ENCODE assay signal across 19 cellular contexts in genomic region chr3:56275120-56275519, GRCh38.
DNase-seq lines count a peak whose midpoint lies in the region; ATAC-seq and TF ChIP-seq lines count a peak whose summit lies in the region.
"Had no signal": no experiment of that assay in that cellular context is flagged by ENCODE, and none has a peak within 500 bp of the region (broad histone marks: within the 10 kb centered on the region; RNA-seq: fewer than 3 reads in every experiment).

No MANE protein-coding gene starts in this region.

- peaks cover 1% of the 10 kb centered on the region for H3K27me3 Mint-ChIP-seq in endothelial cell (ENCODE audit: unreplicated experiment)

- no peaks in the 10 kb centered on the region for H3K9me3 Mint-ChIP-seq in endothelial cell (ENCODE audit: unreplicated experiment)
- H3K9me3 Mint-ChIP-seq: CD4-positive, alpha-beta T cell; CD8-positive, alpha-beta T cell had no signal

- no peaks in the 10 kb centered on the region for H3K36me3 ChIP-seq in lower lobe of right lung
- H3K36me3 ChIP-seq: BLaER1 treated with 17β-estradiol and CSF1 and Interleukin-3, amounts not matched to agents 10 nM and 100 nM had no signal

- peak overlapping the region; percentile 45; the same call in 1 of the 2 replicates for H3K27ac ChIP-seq in VCaP
- no peak overlapping the region for H3K27ac ChIP-seq in lower lobe of right lung
- H3K27ac ChIP-seq: 22Rv1; A549; BLaER1 treated with 17β-estradiol and CSF1 and Interleukin-3, amounts not matched to agents 10 nM and 100 nM; C4-2B had no signal

- H3K27ac Mint-ChIP-seq in endothelial cell (ENCODE audit: unreplicated experiment), result no peak overlapping the region
- H3K27ac Mint-ChIP-seq: B cell; CD4-positive, alpha-beta T cell; CD8-positive, alpha-beta T cell had no signal

- ATAC-seq in Right ventricle myocardium inferior, result peak; percentile 77
- peak; percentile 86 for ATAC-seq in left ventricle myocardium superior
- ATAC-seq in sciatic nerve, result peak; percentile 78
- no peak for ATAC-seq in lower lobe of right lung
- ATAC-seq: A549; CD8-positive, alpha-beta T cell had no signal

- intact Hi-C loops in Right ventricle myocardium inferior (cut with DNase I), result no loop called here
- intact Hi-C loops in cardiac septum (cut with DNase I), result no loop called here
- intact Hi-C loops in left ventricle myocardium superior (cut with micrococcal nuclease), result no loop called here
- intact Hi-C loops in sciatic nerve (cut with DNase I), result no loop called here
- intact Hi-C loops in lower lobe of right lung (cut with DNase I), result no loop called here

- no peak for TF ChIP-seq CTCF in VCaP (conservative IDR thresholded peaks at IDR 0.05)
- TF ChIP-seq CTCF in lower lobe of right lung (IDR thresholded peaks at IDR 0.05), result no peak
- no peak for TF ChIP-seq CTCF in endothelial cell (IDR thresholded peaks at IDR 0.05; ENCODE audit: unreplicated experiment)

- DNase-seq in Right ventricle myocardium inferior (ENCODE audit: missing footprints) (no peak), cardiac septum (ENCODE audit: low spot score) (no peak), left ventricle myocardium superior (no peak), sciatic nerve (ENCODE audit: low spot score) (no peak), lower lobe of right lung (no peak), endothelial cell (ENCODE audit: low spot score) (no peak)
- DNase-seq: AML-193; Caco-2; Calu3; CD4-positive, alpha-beta T cell; CD8-positive, alpha-beta T cell; DMS79 treated with DMSO at 0.1 percent for 48 hours; GF-D8 had no signal

- H3K4me1 Mint-ChIP-seq in endothelial cell (ENCODE audit: unreplicated experiment), result no peaks in the 10 kb centered on the region
- H3K4me1 Mint-ChIP-seq: B cell had no signal

- no peaks in the 10 kb centered on the region for H3K9me3 ChIP-seq in lower lobe of right lung
- H3K9me3 ChIP-seq: A549, Caco-2 had no signal

- H3K4me3 ChIP-seq in lower lobe of right lung, result no peak overlapping the region
- H3K4me3 ChIP-seq: A549; BLaER1 treated with 17β-estradiol and CSF1 and Interleukin-3, amounts not matched to agents 10 nM and 100 nM had no signal

- H3K4me1 ChIP-seq in lower lobe of right lung, result no peaks in the 10 kb centered on the region
- H3K4me1 ChIP-seq: A549; BLaER1 treated with 17β-estradiol and CSF1 and Interleukin-3, amounts not matched to agents 10 nM and 100 nM; Caco-2 had no signal

- H3K36me3 Mint-ChIP-seq in endothelial cell (ENCODE audit: low read depth, unreplicated experiment), result no peaks in the 10 kb centered on the region
- H3K36me3 Mint-ChIP-seq: CD8-positive, alpha-beta T cell had no signal

- H3K27me3 ChIP-seq in lower lobe of right lung (ENCODE audit: low read depth), result no peaks in the 10 kb centered on the region
- H3K27me3 ChIP-seq: BLaER1 treated with 17β-estradiol and CSF1 and Interleukin-3, amounts not matched to agents 10 nM and 100 nM had no signal

- no peak overlapping the region for H3K4me3 Mint-ChIP-seq in endothelial cell (ENCODE audit: unreplicated experiment)
- H3K4me3 Mint-ChIP-seq: B cell; CD4-positive, alpha-beta T cell; CD8-positive, alpha-beta T cell had no signal

Comparison
In these comparisons a context has a peak if more than half of its experiments do, and no peak if none do; other contexts are left out.
1. ATAC-seq: peak in Right ventricle myocardium inferior (single experiment), left ventricle myocardium superior (single experiment) and sciatic nerve (single experiment); none in lower lobe of right lung (0 of 2).